ENCODE assay signal across 1 cellular context in the genomic region with DNA sequence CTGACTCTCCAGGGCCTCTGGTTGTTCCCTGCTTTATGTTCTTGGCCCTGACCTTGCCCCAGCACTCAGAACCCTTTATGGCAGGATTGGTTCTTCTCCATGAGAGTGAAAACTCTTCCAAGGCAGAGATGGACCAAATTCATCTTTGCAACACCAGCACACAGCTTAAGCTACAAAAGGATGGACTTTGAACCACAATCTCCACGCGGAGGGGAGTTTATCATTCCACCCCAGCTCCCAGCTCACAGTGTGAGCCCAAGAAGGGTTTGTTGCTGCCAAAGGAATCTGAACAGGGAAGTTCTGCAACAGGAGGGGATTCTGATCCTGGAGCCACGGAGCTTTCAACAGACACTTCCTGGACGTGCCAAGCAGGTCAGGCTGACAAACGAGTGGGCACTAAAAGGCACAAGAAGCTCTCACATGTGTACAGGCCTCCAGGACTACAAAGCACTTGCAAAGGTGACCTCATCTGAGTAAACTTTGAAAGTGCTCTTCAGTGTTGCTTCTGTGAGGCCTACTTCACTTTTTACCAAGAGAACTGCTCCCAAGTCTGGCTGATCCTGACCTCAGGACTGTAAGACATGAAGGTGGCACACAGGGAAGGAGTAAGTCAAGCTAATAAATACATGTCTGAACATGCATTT.
TF ChIP-seq lines count a peak whose summit lies in the region.

No MANE protein-coding gene starts in this region.

TF ChIP-seq in HepG2, 621 proteins besides CTCF, POLR2A, EP300 and RAD21 (continued from another document):
- TF ChIP-seq TERF1 (CRISPR knock-in tag; IDR thresholded peaks at IDR 0.05) (no peak), ZNF3 (CRISPR knock-in tag; IDR thresholded peaks at IDR 0.05) (0 out of 2 replicates have a peak, but pooled peaks have one; percentile 58), RFX1 (IDR thresholded peaks at IDR 0.05) (no peak), MED13 (CRISPR knock-in tag; IDR thresholded peaks at IDR 0.05) (no peak)
